17 cellular contexts compared by ENCODE assay signal in genomic region chr6:170221753-170222400, GRCh38.
DNase-seq lines count a peak whose midpoint lies in the region; ATAC-seq and TF ChIP-seq lines count a peak whose summit lies in the region.
"Had no signal": no experiment of that assay in that cellular context is flagged by ENCODE, and none has a peak within 500 bp of the region (broad histone marks: within the 10 kb centered on the region; RNA-seq: fewer than 3 reads in every experiment).

No MANE protein-coding gene starts in this region.

- peaks cover 18% of the 10 kb centered on the region for H3K27me3 Mint-ChIP-seq in activated CD8-positive, alpha-beta T cell treated with anti-CD3 and anti-CD28 coated beads, Interleukin-2, amount 10 ng/mL, durations not matched to agents 7 days and 5 days (ENCODE audit: low read depth)
- H3K27me3 Mint-ChIP-seq in activated CD8-positive, alpha-beta T cell treated with anti-CD3 and anti-CD28 coated beads for 36 hours: peaks cover 2% of the 10 kb centered on the region
- no peaks in the 10 kb centered on the region for H3K27me3 Mint-ChIP-seq in endodermal cell (ENCODE audit: insufficient read depth)

- no peaks in the 10 kb centered on the region for H4K20me1 ChIP-seq in smooth muscle cell (ENCODE audit: low read depth)
- H4K20me1 ChIP-seq in GM23248 (ENCODE audit: insufficient read depth): no peaks in the 10 kb centered on the region

- H3K27ac ChIP-seq in endodermal cell (ENCODE audit: low read depth, low read length): no peak overlapping the region
- no peak overlapping the region for H3K27ac ChIP-seq in spleen
- no peak overlapping the region for H3K27ac ChIP-seq in smooth muscle cell (ENCODE audit: low read depth)
- H3K27ac ChIP-seq in GM23248: no peak overlapping the region
- H3K27ac ChIP-seq: body of pancreas, ovary, thoracic aorta had no signal

- no peak overlapping the region for H3K9ac ChIP-seq in endodermal cell (ENCODE audit: extremely low read depth, low read length, poor library complexity, severe bottlenecking)
- H3K9ac ChIP-seq in smooth muscle cell (ENCODE audit: low read depth): no peak overlapping the region
- no peak overlapping the region for H3K9ac ChIP-seq in GM23248

- TF ChIP-seq POLR2A in spleen (IDR thresholded peaks at IDR 0.05): no peak

- no peak overlapping the region for H3K4me3 Mint-ChIP-seq in activated CD8-positive, alpha-beta T cell treated with anti-CD3 and anti-CD28 coated beads, Interleukin-2, amount 10 ng/mL, durations not matched to agents 7 days and 5 days
- H3K4me3 Mint-ChIP-seq in activated CD8-positive, alpha-beta T cell treated with anti-CD3 and anti-CD28 coated beads for 36 hours: no peak overlapping the region
- no peak overlapping the region for H3K4me3 Mint-ChIP-seq in endodermal cell
- H3K4me3 Mint-ChIP-seq: activated CD4-positive, alpha-beta T cell treated with anti-CD3 and anti-CD28 coated beads, Interleukin-2, amount 10 ng/mL, durations not matched to agents 7 days and 5 days had no signal

- ATAC-seq in activated CD8-positive, alpha-beta T cell treated with anti-CD3 and anti-CD28 coated beads, Interleukin-2, amount 10 ng/mL, durations not matched to agents 7 days and 5 days: no peak
- no peak for ATAC-seq in activated CD8-positive, alpha-beta T cell treated with anti-CD3 and anti-CD28 coated beads for 36 hours
- ATAC-seq in HG03135 (IDR thresholded peaks at IDR 0.05; ENCODE audit: unreplicated experiment): no peak
- ATAC-seq: body of pancreas had no signal

- H3K27me3 ChIP-seq in endodermal cell (ENCODE audit: control insufficient read depth, insufficient read depth, low read length, poor library complexity, severe bottlenecking) (no peaks in the 10 kb centered on the region), spleen (replicated peaks in 1 of 7) (peaks cover 0 to 6% (median 0%) of the 10 kb centered on the region in 7 donors), smooth muscle cell (ENCODE audit: low read depth) (no peaks in the 10 kb centered on the region), GM23248 (replicated peaks; ENCODE audit: insufficient read depth) (no peaks in the 10 kb centered on the region)
- H3K27me3 ChIP-seq: body of pancreas, ovary had no signal

- CTCF ChIA-PET in activated CD8-positive, alpha-beta T cell treated with anti-CD3 and anti-CD28 coated beads, Interleukin-2, amount 10 ng/mL, durations not matched to agents 7 days and 5 days (lab: Charles Lee): no interaction called here
- CTCF ChIA-PET in activated CD8-positive, alpha-beta T cell treated with anti-CD3 and anti-CD28 coated beads for 36 hours (lab: Charles Lee): no interaction called here

- peaks cover 31% of the 10 kb centered on the region for H3K4me1 Mint-ChIP-seq in activated CD8-positive, alpha-beta T cell treated with anti-CD3 and anti-CD28 coated beads, Interleukin-2, amount 10 ng/mL, durations not matched to agents 7 days and 5 days (ENCODE audit: low read depth)
- H3K4me1 Mint-ChIP-seq in activated CD8-positive, alpha-beta T cell treated with anti-CD3 and anti-CD28 coated beads for 36 hours (ENCODE audit: low read depth): peaks cover 16% of the 10 kb centered on the region
- peaks cover 9% of the 10 kb centered on the region for H3K4me1 Mint-ChIP-seq in endodermal cell

- DNase-seq in activated CD8-positive, alpha-beta T cell treated with anti-CD3 and anti-CD28 coated beads, Interleukin-2, amount 10 ng/mL, durations not matched to agents 7 days and 5 days: peak; percentile 16
- DNase-seq in activated CD8-positive, alpha-beta T cell treated with anti-CD3 and anti-CD28 coated beads for 36 hours: no peak
- peak; percentile 31 for DNase-seq in NCI-H1694 (lab: John Stamatoyannopoulos, UW)
- peak; percentile 58 for DNase-seq in endodermal cell
- DNase-seq in spleen: peak; percentile 74
- no peak for DNase-seq in smooth muscle cell (lab: John Stamatoyannopoulos, UW; ENCODE audit: unreplicated experiment)
- DNase-seq in GM23248: no peak
- DNase-seq: activated CD4-positive, alpha-beta T cell treated with anti-CD3 and anti-CD28 coated beads, Interleukin-2, amount 10 ng/mL, durations not matched to agents 7 days and 5 days; activated gamma-delta T cell treated with Interleukin-2 at 50 U/mL for 16 hours; effector CD8-positive, alpha-beta T cell; NCI-H510A treated with DMSO at 0.1 percent for 48 hours; T-cell had no signal

- POLR2A ChIA-PET in activated CD8-positive, alpha-beta T cell treated with anti-CD3 and anti-CD28 coated beads, Interleukin-2, amount 10 ng/mL, durations not matched to agents 7 days and 5 days (lab: Charles Lee): no interaction called here
- POLR2A ChIA-PET in activated CD8-positive, alpha-beta T cell treated with anti-CD3 and anti-CD28 coated beads for 36 hours (lab: Charles Lee): no interaction called here

- no peaks in the 10 kb centered on the region for H3K9me2 ChIP-seq in GM23248 (ENCODE audit: insufficient read depth)

- H3K36me3 ChIP-seq in endodermal cell (ENCODE audit: control insufficient read depth, insufficient read depth, low read length): no peaks in the 10 kb centered on the region
- no peaks in the 10 kb centered on the region for H3K36me3 ChIP-seq in spleen
- no peaks in the 10 kb centered on the region for H3K36me3 ChIP-seq in smooth muscle cell (ENCODE audit: low read depth)
- no peaks in the 10 kb centered on the region for H3K36me3 ChIP-seq in GM23248 (ENCODE audit: low read depth)
- H3K36me3 ChIP-seq: ovary, thoracic aorta had no signal

- H3K36me3 Mint-ChIP-seq in activated CD8-positive, alpha-beta T cell treated with anti-CD3 and anti-CD28 coated beads, Interleukin-2, amount 10 ng/mL, durations not matched to agents 7 days and 5 days (ENCODE audit: low read depth): no peaks in the 10 kb centered on the region
- no peaks in the 10 kb centered on the region for H3K36me3 Mint-ChIP-seq in activated CD8-positive, alpha-beta T cell treated with anti-CD3 and anti-CD28 coated beads for 36 hours (ENCODE audit: low read depth)
- no peaks in the 10 kb centered on the region for H3K36me3 Mint-ChIP-seq in endodermal cell (ENCODE audit: low read depth)
- H3K36me3 Mint-ChIP-seq: T-cell had no signal

- no peaks in the 10 kb centered on the region for H3K79me2 ChIP-seq in smooth muscle cell (ENCODE audit: low read depth)
- H3K79me2 ChIP-seq in GM23248 (ENCODE audit: insufficient read depth): no peaks in the 10 kb centered on the region

- in situ Hi-C loops in GM23248 (cut with MboI): no loop called here

- WGBS in endodermal cell (ENCODE audit: insufficient coverage in 1 of 2, insufficient read length in 1 of 2), 2 experiments: 85 to 86% methylated on average over 21 to 29 of the region's 29 CpGs
- 87 to 91% (median 87%) methylated on average over 23 to 29 of the region's 29 CpGs for WGBS in spleen, 5 donors
- 85% methylated on average over 29 of the region's 29 CpGs for WGBS in smooth muscle cell (ENCODE audit: low lambda C conversion rate)
- WGBS in GM23248 (ENCODE audit: low coverage in 1 of 2, low lambda C conversion rate in 2 of 2, missing lambda C conversion rate in 2 of 2), 2 experiments: 69 to 73% methylated on average over 29 of the region's 29 CpGs

- H3K4me2 ChIP-seq in smooth muscle cell (no peak overlapping the region), GM23248 (ENCODE audit: unreplicated experiment) (no peak overlapping the region)

- H3K4me3 ChIP-seq in endodermal cell (ENCODE audit: low read length) (no peak overlapping the region), spleen (no peak overlapping the region), smooth muscle cell (no peak overlapping the region), GM23248 (no peak overlapping the region)
- H3K4me3 ChIP-seq: body of pancreas, GM12878, ovary, thoracic aorta had no signal

- intact Hi-C loops in activated CD8-positive, alpha-beta T cell treated with anti-CD3 and anti-CD28 coated beads for 36 hours (cut with micrococcal nuclease): no loop called here
- intact Hi-C loops in spleen (cut with DNase I; ENCODE audit: low total_unique reads): no loop called here

- H3K27ac Mint-ChIP-seq in activated CD8-positive, alpha-beta T cell treated with anti-CD3 and anti-CD28 coated beads, Interleukin-2, amount 10 ng/mL, durations not matched to agents 7 days and 5 days: no peak overlapping the region
- no peak overlapping the region for H3K27ac Mint-ChIP-seq in activated CD8-positive, alpha-beta T cell treated with anti-CD3 and anti-CD28 coated beads for 36 hours
- no peak overlapping the region for H3K27ac Mint-ChIP-seq in endodermal cell
- H3K27ac Mint-ChIP-seq: activated CD4-positive, alpha-beta T cell treated with anti-CD3 and anti-CD28 coated beads, Interleukin-2, amount 10 ng/mL, durations not matched to agents 7 days and 5 days had no signal

- H3K9me3 Mint-ChIP-seq in activated CD8-positive, alpha-beta T cell treated with anti-CD3 and anti-CD28 coated beads, Interleukin-2, amount 10 ng/mL, durations not matched to agents 7 days and 5 days (ENCODE audit: insufficient read depth): no peaks in the 10 kb centered on the region
- H3K9me3 Mint-ChIP-seq in activated CD8-positive, alpha-beta T cell treated with anti-CD3 and anti-CD28 coated beads for 36 hours: no peaks in the 10 kb centered on the region
- no peaks in the 10 kb centered on the region for H3K9me3 Mint-ChIP-seq in endodermal cell
- H3K9me3 Mint-ChIP-seq: activated CD4-positive, alpha-beta T cell treated with anti-CD3 and anti-CD28 coated beads, Interleukin-2, amount 10 ng/mL, durations not matched to agents 7 days and 5 days; T-cell had no signal

- H3K9me3 ChIP-seq in endodermal cell (ENCODE audit: control insufficient read depth, low read length) (no peaks in the 10 kb centered on the region), spleen (no peaks in the 10 kb centered on the region), smooth muscle cell (replicated peaks; ENCODE audit: low read depth) (no peaks in the 10 kb centered on the region), GM23248 (ENCODE audit: low read depth) (no peaks in the 10 kb centered on the region)
- H3K9me3 ChIP-seq: body of pancreas, ovary, thoracic aorta had no signal

- H2AFZ ChIP-seq in smooth muscle cell (ENCODE audit: low read depth) (no peak overlapping the region), GM23248 (no peak overlapping the region)

- peaks cover 7% of the 10 kb centered on the region for H3F3A ChIP-seq in smooth muscle cell (ENCODE audit: low read depth)
- H3F3A ChIP-seq in GM23248 (ENCODE audit: insufficient read depth): no peaks in the 10 kb centered on the region

- TF ChIP-seq CTCF in activated CD8-positive, alpha-beta T cell treated with anti-CD3 and anti-CD28 coated beads for 36 hours (IDR thresholded peaks at IDR 0.05): no peak
- TF ChIP-seq CTCF in endodermal cell (conservative IDR thresholded peaks at IDR 0.05) (peak; percentile 38), spleen (IDR thresholded peaks at IDR 0.05 in 8 of 11, conservative IDR thresholded peaks at IDR 0.05 in 3 of 11) (no peak), smooth muscle cell (IDR thresholded peaks at IDR 0.05; ENCODE audit: borderline replicate concordance, insufficient read depth, poor library complexity, severe bottlenecking) (no peak)

- H3K4me1 ChIP-seq in endodermal cell (ENCODE audit: control insufficient read depth, insufficient read depth, low read length) (no peaks in the 10 kb centered on the region), spleen (peaks cover 4 to 30% (median 16%) of the 10 kb centered on the region in 6 donors), smooth muscle cell (ENCODE audit: low read depth) (peaks cover 19% of the 10 kb centered on the region), GM23248 (ENCODE audit: insufficient read depth) (no peaks in the 10 kb centered on the region)

Comparison
In these comparisons a context has a peak if more than half of its experiments do, and no peak if none do; other contexts are left out.
1. DNase-seq: peak in activated CD8-positive, alpha-beta T cell treated with anti-CD3 and anti-CD28 coated beads, Interleukin-2, amount 10 ng/mL, durations not matched to agents 7 days and 5 days (single experiment), NCI-H1694 (single experiment), endodermal cell (single experiment) and spleen (single experiment); none in activated CD8-positive, alpha-beta T cell treated with anti-CD3 and anti-CD28 coated beads for 36 hours (single experiment), smooth muscle cell (single experiment) and GM23248 (single experiment).